In genomic region chr4:7867191-7867590, GRCh38 we compare ENCODE assay signal across 1 cellular context.
TF ChIP-seq lines count a peak whose summit lies in the region.

No MANE protein-coding gene starts in this region.

TF ChIP-seq in GM23338, 12 proteins besides CTCF, POLR2A, EP300 and RAD21 (continued from another document):
- TF ChIP-seq ETS1 (IDR thresholded peaks at IDR 0.05) (no peak), CREB1 (CRISPR knock-in tag; IDR thresholded peaks at IDR 0.05; ENCODE audit: low read depth) (no peak), ZNF114 (CRISPR knock-in tag; IDR thresholded peaks at IDR 0.05) (no peak), POLR2AphosphoS5 (IDR thresholded peaks at IDR 0.05; ENCODE audit: low read depth) (no peak), EZH2phosphoT487 (IDR thresholded peaks at IDR 0.05; ENCODE audit: unreplicated experiment) (no peak), ZNF331 (CRISPR knock-in tag; IDR thresholded peaks at IDR 0.05; ENCODE audit: low read depth) (no peak), ZNF462 (CRISPR knock-in tag; IDR thresholded peaks at IDR 0.05) (no peak), JUNB (IDR thresholded peaks at IDR 0.05; ENCODE audit: unreplicated experiment) (no peak), STAT1 (IDR thresholded peaks at IDR 0.05; ENCODE audit: unreplicated experiment) (no peak), EZH2 (IDR thresholded peaks at IDR 0.05; ENCODE audit: low read depth, unreplicated experiment) (no peak)
